ENCODE assay signal across 30 cellular contexts in the genomic region with DNA sequence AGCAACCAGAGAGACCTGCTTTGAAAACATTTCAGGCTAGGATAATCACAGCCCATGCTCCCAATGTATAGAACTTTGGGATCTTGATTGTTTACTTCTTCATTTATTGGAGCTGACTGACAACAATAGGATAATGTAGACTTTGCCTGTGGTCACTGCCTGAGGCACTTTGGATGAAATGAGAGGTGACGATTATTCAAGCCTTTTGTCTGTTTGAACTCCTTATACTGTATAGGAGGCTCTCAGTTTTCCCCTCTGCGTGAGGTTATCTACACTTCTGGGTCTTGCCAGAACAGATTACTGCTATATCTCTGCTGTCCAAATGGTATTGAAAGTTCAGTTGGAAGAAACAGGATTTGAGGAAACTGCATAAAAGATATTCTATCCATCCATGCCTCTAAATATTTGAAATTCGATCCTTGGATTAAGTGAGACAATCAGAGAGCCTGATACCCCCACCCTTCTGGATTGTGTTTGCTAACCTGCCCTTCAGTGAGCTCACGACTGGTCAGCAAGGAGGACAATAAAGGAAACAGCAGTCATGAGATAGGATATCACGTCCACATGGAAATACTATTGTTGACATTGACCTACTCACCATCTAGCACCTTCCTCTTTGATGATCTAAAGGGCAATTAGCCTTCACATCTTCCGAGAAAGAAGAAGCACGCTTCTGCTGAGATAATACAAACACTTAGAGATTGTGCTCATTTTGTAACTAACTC.
DNase-seq lines count a peak whose midpoint lies in the region; ATAC-seq, FAIRE-seq and TF ChIP-seq lines count a peak whose summit lies in the region.
"Had no signal": no experiment of that assay in that cellular context is flagged by ENCODE, and none has a peak within 500 bp of the region (broad histone marks: within the 10 kb centered on the region; RNA-seq: fewer than 3 reads in every experiment).

No MANE protein-coding gene starts in this region.

- CTCF ChIA-PET in K562 (lab: Yijun Ruan, JAX; ENCODE audit: low intra/inter-chr PET ratio), result no interaction called here

- no TSS peak for BruUV-seq in K562 (replicated peaks; lab: Mats Ljungman, UMichigan)

- H3K4me3 Mint-ChIP-seq in stimulated activated naive CD8-positive, alpha-beta T cell treated with anti-CD3 and anti-CD28 coated beads, Interleukin-15, Interleukin-2, amounts not matched to agents 100 ng/mL and 50 ng/mL, for 24 hours, result no peak overlapping the region
- H3K4me3 Mint-ChIP-seq: activated naive CD8-positive, alpha-beta T cell; CD14-positive monocyte; nephron; stimulated activated memory B cell treated with anti-CD40 and anti-IgM and Interleukin-4, amounts not matched to agents 10 μg/mL and 1 μg/mL and 100 μg/mL, for 72 hours had no signal

- WGBS in K562 (ENCODE audit: insufficient coverage, low coverage, missing lambda C conversion rate), result 9% methylated on average over 7 of the region's 7 CpGs

- no peak overlapping the region; the same call in 1 of the 2 replicates for H3K4me2 ChIP-seq in K562 (ENCODE audit: insufficient read depth, low read length)
- H3K4me2 ChIP-seq: hepatocyte, PC-9 had no signal

- 0 out of 3 replicates have a peak overlapping the region, but pooled peaks have one; percentile 19 for H3K27ac ChIP-seq in K562 (ENCODE audit: extremely low read depth, low read depth, low read length)
- H3K27ac ChIP-seq: gastroesophageal sphincter, hepatocyte, PC-9, SK-N-MC, upper lobe of left lung had no signal

- FAIRE-seq in K562 (lab: Jason Lieb, UNC), result peak; percentile 44
- FAIRE-seq: TTC549 had no signal

- no peaks in the 10 kb centered on the region for H3K9me1 ChIP-seq in K562 (ENCODE audit: control insufficient read depth, insufficient read depth, low read length)

- H3K9me3 Mint-ChIP-seq in stimulated activated naive CD8-positive, alpha-beta T cell treated with anti-CD3 and anti-CD28 coated beads, Interleukin-15, Interleukin-2, amounts not matched to agents 100 ng/mL and 50 ng/mL, for 24 hours, result no peaks in the 10 kb centered on the region
- H3K9me3 Mint-ChIP-seq: CD14-positive monocyte; nephron; stimulated activated memory B cell treated with anti-CD40 and anti-IgM and Interleukin-4, amounts not matched to agents 10 μg/mL and 1 μg/mL and 100 μg/mL, for 72 hours had no signal

- no peak for TF ChIP-seq POLR2A in K562 (conservative IDR thresholded peaks at IDR 0.05)

- peaks cover 62% of the 10 kb centered on the region for H3K36me3 Mint-ChIP-seq in stimulated activated naive CD8-positive, alpha-beta T cell treated with anti-CD3 and anti-CD28 coated beads, Interleukin-15, Interleukin-2, amounts not matched to agents 100 ng/mL and 50 ng/mL, for 24 hours (ENCODE audit: low read depth)

- H3K9me3 ChIP-seq in K562 (replicated peaks; ENCODE audit: control insufficient read depth, insufficient read depth, low read depth, low read length), result no peaks in the 10 kb centered on the region
- H3K9me3 ChIP-seq: gastroesophageal sphincter, upper lobe of left lung had no signal

- H4K20me1 ChIP-seq in K562 (replicated peaks; ENCODE audit: control insufficient read depth, insufficient read depth, low read length), result no peaks in the 10 kb centered on the region

- intact Hi-C loops in K562 (cut with micrococcal nuclease), result no loop called here

- TF ChIP-seq CTCF in K562 (IDR thresholded peaks at IDR 0.05 in 2 of 3, conservative IDR thresholded peaks at IDR 0.05 in 1 of 3; ENCODE audit: insufficient read depth in 2 of 3, low read depth in 1 of 3, low read length in 3 of 3), result no peak

- H3K4me1 Mint-ChIP-seq in stimulated activated naive CD8-positive, alpha-beta T cell treated with anti-CD3 and anti-CD28 coated beads, Interleukin-15, Interleukin-2, amounts not matched to agents 100 ng/mL and 50 ng/mL, for 24 hours (ENCODE audit: low read depth), result no peaks in the 10 kb centered on the region
- H3K4me1 Mint-ChIP-seq: CD14-positive monocyte; nephron; stimulated activated memory B cell treated with anti-CD40 and anti-IgM and Interleukin-4, amounts not matched to agents 10 μg/mL and 1 μg/mL and 100 μg/mL, for 72 hours had no signal

- H2AFZ ChIP-seq in K562 (ENCODE audit: low read depth, low read length), result no peak overlapping the region
- H2AFZ ChIP-seq: hepatocyte, PC-9 had no signal

- H3K36me3 ChIP-seq in K562 (ENCODE audit: control insufficient read depth, insufficient read depth, low read length), result peaks cover 63% of the 10 kb centered on the region

- H3K9ac ChIP-seq in K562 (ENCODE audit: insufficient read depth in 1 of 2, low read depth in 2 of 2, low read length in 2 of 2), result no peak overlapping the region

- peaks cover 4 to 8% of the 10 kb centered on the region in 2 experiments; a peak in 4 of 5 replicates for H3K4me1 ChIP-seq in K562 (replicated peaks in 1 of 2; ENCODE audit: control insufficient read depth in 2 of 2, insufficient read depth in 2 of 2, low read length in 2 of 2)
- H3K4me1 ChIP-seq: gastroesophageal sphincter, upper lobe of left lung had no signal

- H3K4me3 ChIP-seq in K562, result no peak overlapping the region
- H3K4me3 ChIP-seq: gastroesophageal sphincter, hepatocyte, PC-9, SK-N-MC, upper lobe of left lung had no signal

- TF ChIP-seq RAD21 in K562 (CRISPR knock-in tag; conservative IDR thresholded peaks at IDR 0.05 in 1 of 2, IDR thresholded peaks at IDR 0.05 in 1 of 2), result no peak

- H3K27me3 ChIP-seq in K562 (ENCODE audit: control insufficient read depth in 2 of 2, insufficient read depth in 2 of 2, low read length in 2 of 2), result no peaks in the 10 kb centered on the region
- H3K27me3 ChIP-seq: gastroesophageal sphincter, hepatocyte, upper lobe of left lung had no signal

- in situ Hi-C loops in K562 (cut with MboI), result no loop called here

- peak overlapping the region; percentile 33 for H3K27ac Mint-ChIP-seq in stimulated activated naive CD8-positive, alpha-beta T cell treated with anti-CD3 and anti-CD28 coated beads, Interleukin-15, Interleukin-2, amounts not matched to agents 100 ng/mL and 50 ng/mL, for 24 hours
- H3K27ac Mint-ChIP-seq: activated naive CD8-positive, alpha-beta T cell; nephron; stimulated activated memory B cell treated with anti-CD40 and anti-IgM and Interleukin-4, amounts not matched to agents 10 μg/mL and 1 μg/mL and 100 μg/mL, for 72 hours had no signal

- no peak for DNase-seq in stimulated activated naive CD8-positive, alpha-beta T cell treated with anti-CD3 and anti-CD28 coated beads, Interleukin-15, Interleukin-2, amounts not matched to agents 100 U/mL and 50 U/mL, for 24 hours
- DNase-seq in NCI-H69 (lab: John Stamatoyannopoulos, UW) (peak; percentile 18), K562 (ENCODE audit: extremely low read depth in 1 of 4, low spot score in 3 of 4) (peak in 1 of 4 experiments; percentile 42), NK-92 (lab: John Stamatoyannopoulos, UW; ENCODE audit: unreplicated experiment) (no peak), C1 segment of cervical spinal cord (lab: John Stamatoyannopoulos, UW) (no peak)
- DNase-seq: activated CD4-positive, alpha-beta T cell treated with anti-CD3 and anti-CD28 coated beads for 1 hour; activated effector memory CD4-positive, alpha-beta T cell treated with anti-CD3 and anti-CD28 coated beads, Interleukin-2, amount 50 U/mL, for 16 hours; Calu3; DND-41; GF-D8; IMR-90; left cardiac atrium; mammary epithelial cell; NCI-H1048; NCI-H1694; NCI-H2227 treated with DMSO at 0.1 percent for 48 hours; NK-92 treated with Interleukin-12 subunit alpha and Interleukin-12 subunit beta, amount 100 ng/mL, for 24 hours; PC-9; stimulated activated CD4-positive, alpha-beta T cell treated with anti-CD3 and anti-CD28 coated beads, Interleukin-15, amount 100 ng/mL, for 24 hours; upper lobe of left lung had no signal

- no peaks in the 10 kb centered on the region for H3K27me3 Mint-ChIP-seq in stimulated activated naive CD8-positive, alpha-beta T cell treated with anti-CD3 and anti-CD28 coated beads, Interleukin-15, Interleukin-2, amounts not matched to agents 100 ng/mL and 50 ng/mL, for 24 hours
- H3K27me3 Mint-ChIP-seq: activated naive CD8-positive, alpha-beta T cell; stimulated activated memory B cell treated with anti-CD40 and anti-IgM and Interleukin-4, amounts not matched to agents 10 μg/mL and 1 μg/mL and 100 μg/mL, for 72 hours had no signal

- POLR2A ChIA-PET in K562 (lab: Yijun Ruan, JAX), result no interaction called here

- H3K79me2 ChIP-seq in K562 (ENCODE audit: control insufficient read depth, insufficient read depth, low read length), result no peaks in the 10 kb centered on the region
- H3K79me2 ChIP-seq: hepatocyte had no signal

- no peak for TF ChIP-seq EP300 in K562 (IDR thresholded peaks at IDR 0.05; ENCODE audit: low read length)

- ATAC-seq in stimulated activated naive CD8-positive, alpha-beta T cell treated with anti-CD3 and anti-CD28 coated beads, Interleukin-15, Interleukin-2, amounts not matched to agents 100 U/mL and 50 U/mL, for 24 hours, result no peak
- ATAC-seq in K562 (peak; percentile 80), GM21786 (IDR thresholded peaks at IDR 0.05; ENCODE audit: unreplicated experiment) (no peak)
- ATAC-seq: gastroesophageal sphincter; left cardiac atrium; stimulated activated memory B cell treated with anti-CD40 and anti-IgM and Interleukin-4, amounts not matched to agents 10 μg/mL and 1 μg/mL and 100 μg/mL, for 72 hours had no signal

TF ChIP-seq in K562, 482 proteins besides CTCF, POLR2A, EP300 and RAD21 (continues in another document):
- TF ChIP-seq TARDBP (IDR thresholded peaks at IDR 0.05) (no peak), NFE2 (IDR thresholded peaks at IDR 0.05; ENCODE audit: low read depth) (no peak), ZNF778 (CRISPR knock-in tag; IDR thresholded peaks at IDR 0.05) (no peak), RUNX1 (IDR thresholded peaks at IDR 0.05; ENCODE audit: low read depth) (no peak), FOXA3 (CRISPR knock-in tag; conservative IDR thresholded peaks at IDR 0.05 in 1 of 2, IDR thresholded peaks at IDR 0.05 in 1 of 2) (no peak), NCOA1 (IDR thresholded peaks at IDR 0.05; ENCODE audit: low read depth) (no peak), NFIC (IDR thresholded peaks at IDR 0.05) (no peak), BDP1 (IDR thresholded peaks at IDR 0.05; ENCODE audit: insufficient read depth, insufficient read length) (no peak), MXI1 (IDR thresholded peaks at IDR 0.05; ENCODE audit: low read depth, low read length) (no peak)
- TF ChIP-seq, protein P1, sequence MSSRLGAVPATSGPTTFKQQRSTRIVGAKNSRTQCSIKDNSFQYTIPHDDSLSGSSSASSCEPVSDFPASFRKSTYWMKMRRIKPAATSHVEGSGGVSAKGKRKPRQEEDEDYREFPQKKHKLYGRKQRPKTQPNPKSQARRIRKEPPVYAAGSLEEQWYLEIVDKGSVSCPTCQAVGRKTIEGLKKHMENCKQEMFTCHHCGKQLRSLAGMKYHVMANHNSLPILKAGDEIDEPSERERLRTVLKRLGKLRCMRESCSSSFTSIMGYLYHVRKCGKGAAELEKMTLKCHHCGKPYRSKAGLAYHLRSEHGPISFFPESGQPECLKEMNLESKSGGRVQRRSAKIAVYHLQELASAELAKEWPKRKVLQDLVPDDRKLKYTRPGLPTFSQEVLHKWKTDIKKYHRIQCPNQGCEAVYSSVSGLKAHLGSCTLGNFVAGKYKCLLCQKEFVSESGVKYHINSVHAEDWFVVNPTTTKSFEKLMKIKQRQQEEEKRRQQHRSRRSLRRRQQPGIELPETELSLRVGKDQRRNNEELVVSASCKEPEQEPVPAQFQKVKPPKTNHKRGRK (tag; IDR thresholded peaks at IDR 0.05), result no peak
